ENCODE assay signal across 10 cellular contexts in genomic region chr10:283916-284356, GRCh38.
DNase-seq lines count a peak whose midpoint lies in the region; ATAC-seq and TF ChIP-seq lines count a peak whose summit lies in the region.
"Had no signal": no experiment of that assay in that cellular context is flagged by ENCODE, and none has a peak within 500 bp of the region (broad histone marks: within the 10 kb centered on the region; RNA-seq: fewer than 3 reads in every experiment).

No MANE protein-coding gene starts in this region.

- H3K36me3 Mint-ChIP-seq in activated naive CD4-positive, alpha-beta T cell treated with anti-CD3 and anti-CD28 coated beads, Interleukin-2, amount 50 U/mL, for 72 hours: no peaks in the 10 kb centered on the region

- TF ChIP-seq EP300 in suprapubic skin (IDR thresholded peaks at IDR 0.05): no peak

- no peak overlapping the region for H3K4me3 ChIP-seq in suprapubic skin
- H3K4me3 ChIP-seq in dorsolateral prefrontal cortex: no peak overlapping the region
- H3K4me3 ChIP-seq: neural progenitor cell had no signal

- H3K36me3 ChIP-seq in suprapubic skin: peaks cover 61% of the 10 kb centered on the region
- H3K36me3 ChIP-seq: neural progenitor cell had no signal

- no peaks in the 10 kb centered on the region for H3K4me1 ChIP-seq in suprapubic skin
- H3K4me1 ChIP-seq: neural progenitor cell had no signal

- TF ChIP-seq POLR2A in suprapubic skin (IDR thresholded peaks at IDR 0.05): no peak

- peak; percentile 3 for TF ChIP-seq CTCF in GM13976 (IDR thresholded peaks at IDR 0.05; ENCODE audit: borderline replicate concordance, control extremely low read depth, extremely low read depth, insufficient read depth, missing control alignments)
- TF ChIP-seq CTCF in suprapubic skin (IDR thresholded peaks at IDR 0.05): no peak
- no peak for TF ChIP-seq CTCF in dorsolateral prefrontal cortex (IDR thresholded peaks at IDR 0.05 in 54 of 56, conservative IDR thresholded peaks at IDR 0.05 in 2 of 56; ENCODE audit: low read depth in 1 of 56, partially characterized antibody in 56 of 56)

- in situ Hi-C loops in GM13976 (cut with MboI; ENCODE audit: low sequenced_read_pairs, unreplicated experiment): no loop called here

- DNase-seq in GM13976 (ENCODE audit: low spot score): peak; percentile 76
- DNase-seq in activated naive CD4-positive, alpha-beta T cell treated with anti-CD3 and anti-CD28 coated beads, Interleukin-2, amount 50 U/mL, for 72 hours (ENCODE audit: low spot score in 2 of 2): peak in 1 of 2 donors; percentile 13
- DNase-seq in suprapubic skin (ENCODE audit: low spot score in 2 of 2): no peak
- DNase-seq in dorsolateral prefrontal cortex: no peak
- DNase-seq in middle frontal gyrus (ENCODE audit: extremely low spot score, low spot score): no peak
- no peak for DNase-seq in nucleus accumbens (lab: John Stamatoyannopoulos, UW)
- DNase-seq: NCI-H1105 had no signal

- H3K27ac ChIP-seq in suprapubic skin (no peak overlapping the region), dorsolateral prefrontal cortex (no peak overlapping the region)
- H3K27ac ChIP-seq: neural progenitor cell had no signal

- no peaks in the 10 kb centered on the region for H3K27me3 ChIP-seq in suprapubic skin
- H3K27me3 ChIP-seq in dorsolateral prefrontal cortex: no peaks in the 10 kb centered on the region
- H3K27me3 ChIP-seq: neural progenitor cell had no signal

- H3K9me3 Mint-ChIP-seq in activated naive CD4-positive, alpha-beta T cell treated with anti-CD3 and anti-CD28 coated beads, Interleukin-2, amount 50 U/mL, for 72 hours: no peaks in the 10 kb centered on the region
- H3K9me3 Mint-ChIP-seq: neural progenitor cell had no signal

- H3K27ac Mint-ChIP-seq in activated naive CD4-positive, alpha-beta T cell treated with anti-CD3 and anti-CD28 coated beads, Interleukin-2, amount 50 U/mL, for 72 hours: peak overlapping the region in 1 of 2 donors; percentile 11
- H3K27ac Mint-ChIP-seq: neural progenitor cell had no signal

- ATAC-seq in GM19468 (IDR thresholded peaks at IDR 0.05; ENCODE audit: extremely low read depth, unreplicated experiment) (peak; percentile 49), HG03342 (IDR thresholded peaks at IDR 0.05; ENCODE audit: unreplicated experiment) (peak; percentile 93)
- peak; percentile 80 to 81 for ATAC-seq in activated naive CD4-positive, alpha-beta T cell treated with anti-CD3 and anti-CD28 coated beads, Interleukin-2, amount 50 U/mL, for 72 hours

- no peaks in the 10 kb centered on the region for H3K9me3 ChIP-seq in suprapubic skin

- intact Hi-C loops in dorsolateral prefrontal cortex (cut with DNase I): no loop called here

- WGBS in suprapubic skin: 90% methylated on average over 7 of the region's 7 CpGs
